In the genomic region with DNA sequence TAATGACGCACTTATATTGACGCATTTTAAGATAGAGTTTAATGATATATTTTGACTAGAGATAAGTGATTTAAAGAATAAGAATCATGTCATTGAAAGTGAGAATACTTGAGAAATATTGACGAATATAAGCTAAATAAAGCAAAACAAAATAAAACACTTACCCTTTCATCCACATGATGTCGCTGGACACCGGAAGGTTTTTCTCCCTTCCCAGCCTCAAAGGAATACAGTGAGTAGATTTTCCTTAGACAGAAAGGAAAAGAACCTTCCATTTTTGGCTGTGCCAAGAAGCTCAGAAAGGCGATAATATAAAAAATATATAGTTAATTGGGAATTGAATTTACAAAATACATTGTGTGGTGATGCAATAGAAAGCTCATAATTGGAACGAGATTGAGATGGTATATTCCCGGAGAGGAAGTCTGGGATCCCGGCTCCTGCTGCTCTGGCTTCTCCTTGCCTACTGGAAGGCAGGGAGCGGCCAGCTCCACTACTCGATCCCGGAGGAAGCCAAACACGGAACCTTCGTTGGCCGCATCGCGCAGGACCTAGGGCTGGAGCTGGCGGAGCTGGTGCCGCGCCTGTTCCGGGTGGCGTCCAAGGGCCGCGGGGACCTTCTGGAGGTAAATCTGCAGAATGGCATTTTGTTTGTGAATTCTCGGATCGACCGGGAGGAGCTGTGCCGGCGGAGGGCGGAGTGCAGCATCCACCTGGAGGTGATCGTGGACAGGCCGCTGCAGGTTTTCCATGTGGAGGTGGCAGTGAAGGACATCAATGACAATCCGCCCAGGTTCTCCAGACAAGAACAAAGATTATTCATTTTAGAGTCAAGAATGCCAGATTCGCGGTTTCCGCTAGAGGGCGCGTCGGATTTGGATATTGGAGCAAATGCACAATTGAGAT, we compare ENCODE assay signal across 11 cellular contexts. TPM values are rescaled to one million over a fixed set of nuclear protein-coding genes. Genes with fewer than 3 reads are reported as not detected.
DNase-seq lines count a peak whose midpoint lies in the region; ATAC-seq and TF ChIP-seq lines count a peak whose summit lies in the region.
"Had no signal": no experiment of that assay in that cellular context is flagged by ENCODE, and none has a peak within 500 bp of the region (broad histone marks: within the 10 kb centered on the region; RNA-seq: fewer than 3 reads in every experiment).

TSS of gene PCDHA5 (plus strand) at position 239 of the 906 bp plus-strand sequence.

- peaks cover 4% of the 10 kb centered on the region for H3K27me3 ChIP-seq in upper lobe of right lung

- H3K36me3 ChIP-seq in upper lobe of right lung = no peaks in the 10 kb centered on the region
- H3K36me3 ChIP-seq: uterus had no signal

- ATAC-seq in upper lobe of right lung = no peak

- peaks cover 14% of the 10 kb centered on the region for H3K9me3 Mint-ChIP-seq in activated T-helper 1 cell treated with anti-CD3 and anti-CD28 coated beads, Interleukin-12 subunit alpha, Interleukin-12 subunit beta, Interleukin-2, Interleukin-4 antibody, amounts not matched to agents 30 ng/mL and 10 ng/mL and 1 ng/mL, durations not matched to agents 14 hours and 24 hours and 36 hours

- peak; percentile 42 for TF ChIP-seq CTCF in fibroblast of pulmonary artery (IDR thresholded peaks at IDR 0.05; ENCODE audit: low read length, missing control alignments)
- peak; percentile 45 for TF ChIP-seq CTCF in upper lobe of right lung (IDR thresholded peaks at IDR 0.05)

- H3K4me1 ChIP-seq in upper lobe of right lung = no peaks in the 10 kb centered on the region
- H3K4me1 ChIP-seq: uterus had no signal

- no peak within 1 kb of the TSS for H3K27ac Mint-ChIP-seq in activated T-helper 1 cell treated with anti-CD3 and anti-CD28 coated beads, Interleukin-12 subunit alpha, Interleukin-12 subunit beta, Interleukin-2, Interleukin-4 antibody, amounts not matched to agents 30 ng/mL and 10 ng/mL and 1 ng/mL, durations not matched to agents 14 hours and 24 hours and 36 hours

- H3K4me3 Mint-ChIP-seq in activated T-helper 1 cell treated with anti-CD3 and anti-CD28 coated beads, Interleukin-12 subunit alpha, Interleukin-12 subunit beta, Interleukin-2, Interleukin-4 antibody, amounts not matched to agents 30 ng/mL and 10 ng/mL and 1 ng/mL, durations not matched to agents 14 hours and 24 hours and 36 hours = no peak within 1 kb of the TSS

- H3K4me1 Mint-ChIP-seq in activated T-helper 1 cell treated with anti-CD3 and anti-CD28 coated beads, Interleukin-12 subunit alpha, Interleukin-12 subunit beta, Interleukin-2, Interleukin-4 antibody, amounts not matched to agents 30 ng/mL and 10 ng/mL and 1 ng/mL, durations not matched to agents 14 hours and 24 hours and 36 hours (ENCODE audit: low read depth) = no peaks in the 10 kb centered on the region

- no peaks in the 10 kb centered on the region for H3K9me3 ChIP-seq in upper lobe of right lung

- H3K27ac ChIP-seq in upper lobe of right lung = no peak within 1 kb of the TSS
- H3K27ac ChIP-seq: uterus had no signal

- intact Hi-C loops in upper lobe of right lung (cut with DNase I) = no loop called here
- intact Hi-C loops in activated T-helper 1 cell treated with anti-CD3 and anti-CD28 coated beads, Interleukin-12 subunit alpha, Interleukin-12 subunit beta, Interleukin-2, Interleukin-4 antibody, amounts not matched to agents 30 ng/mL and 10 ng/mL and 1 ng/mL, durations not matched to agents 14 hours and 24 hours and 36 hours (cut with micrococcal nuclease) = no loop called here

- no peaks in the 10 kb centered on the region for H3K36me3 Mint-ChIP-seq in activated T-helper 1 cell treated with anti-CD3 and anti-CD28 coated beads, Interleukin-12 subunit alpha, Interleukin-12 subunit beta, Interleukin-2, Interleukin-4 antibody, amounts not matched to agents 30 ng/mL and 10 ng/mL and 1 ng/mL, durations not matched to agents 14 hours and 24 hours and 36 hours (ENCODE audit: low read depth)

- H3K4me3 ChIP-seq in fibroblast of pulmonary artery (replicated peaks; ENCODE audit: low read depth, low read length) (no peak within 1 kb of the TSS), upper lobe of right lung (peak within 1 kb of the TSS; percentile 17)
- H3K4me3 ChIP-seq: uterus had no signal

- no peaks in the 10 kb centered on the region for H3K27me3 Mint-ChIP-seq in activated T-helper 1 cell treated with anti-CD3 and anti-CD28 coated beads, Interleukin-12 subunit alpha, Interleukin-12 subunit beta, Interleukin-2, Interleukin-4 antibody, amounts not matched to agents 30 ng/mL and 10 ng/mL and 1 ng/mL, durations not matched to agents 14 hours and 24 hours and 36 hours (ENCODE audit: insufficient read depth)

- DNase-seq in stimulated activated CD4-positive, alpha-beta T cell treated with anti-CD3 and anti-CD28 coated beads, Interleukin-4, amount 100 ng/mL, for 48 hours (ENCODE audit: low read depth in 2 of 2) = peak; percentile 10 to 42
- no peak for DNase-seq in stimulated activated CD4-positive, alpha-beta T cell treated with anti-CD3 and anti-CD28 coated beads, Interleukin-4, amount 100 ng/mL, for 1 hour
- DNase-seq in RPMI7951 (ENCODE audit: low read depth) (peak; percentile 17), fibroblast of pulmonary artery (ENCODE audit: low read depth) (peak; percentile 18), upper lobe of right lung (no peak), NOMO-1 (lab: John Stamatoyannopoulos, UW; ENCODE audit: unreplicated experiment in 2 of 2) (no peak), GM19238 (ENCODE audit: insufficient read length, low spot score) (no peak)
- DNase-seq in activated T-helper 1 cell treated with anti-CD3 and anti-CD28 coated beads, Interleukin-12 subunit alpha, Interleukin-12 subunit beta, Interleukin-2, Interleukin-4 antibody, amounts not matched to agents 30 ng/mL and 10 ng/mL and 1 ng/mL, durations not matched to agents 14 hours and 24 hours and 36 hours (ENCODE audit: low spot score) = no peak
- DNase-seq: GOT3, NCI-H2081 treated with DMSO at 0.1 percent for 48 hours had no signal

RNA-seq across cellular contexts. Expression of gene PCDHA5, which starts in this region (rescaled TPM):
- total RNA-seq in RPMI7951 (2014; rRNA removed; shearing (Covaris generic)) = 0.12 TPM in 1 of 2 replicates, not detected in the other
- total RNA-seq in upper lobe of right lung = 0.43 TPM
- total RNA-seq in activated T-helper 1 cell treated with anti-CD3 and anti-CD28 coated beads, Interleukin-12 subunit alpha, Interleukin-12 subunit beta, Interleukin-2, Interleukin-4 antibody, amounts not matched to agents 30 ng/mL and 10 ng/mL and 1 ng/mL, durations not matched to agents 14 hours and 24 hours and 36 hours = not detected in 2 replicates

Comparison
In these comparisons a context has a peak if more than half of its experiments do, and no peak if none do; other contexts are left out.
1. DNase-seq: peak in stimulated activated CD4-positive, alpha-beta T cell treated with anti-CD3 and anti-CD28 coated beads, Interleukin-4, amount 100 ng/mL, for 48 hours (2 of 2) and fibroblast of pulmonary artery (single experiment); none in stimulated activated CD4-positive, alpha-beta T cell treated with anti-CD3 and anti-CD28 coated beads, Interleukin-4, amount 100 ng/mL, for 1 hour (single experiment), upper lobe of right lung (single experiment), NOMO-1 (0 of 2), activated T-helper 1 cell treated with anti-CD3 and anti-CD28 coated beads, Interleukin-12 subunit alpha, Interleukin-12 subunit beta, Interleukin-2, Interleukin-4 antibody, amounts not matched to agents 30 ng/mL and 10 ng/mL and 1 ng/mL, durations not matched to agents 14 hours and 24 hours and 36 hours (single experiment) and GM19238 (single experiment).
2. Peak in DNase-seq in RPMI7951; RNA of the gene not detected or under 1 TPM.